Comparison of ENCODE assay signal across 19 cellular contexts in the genomic region with DNA sequence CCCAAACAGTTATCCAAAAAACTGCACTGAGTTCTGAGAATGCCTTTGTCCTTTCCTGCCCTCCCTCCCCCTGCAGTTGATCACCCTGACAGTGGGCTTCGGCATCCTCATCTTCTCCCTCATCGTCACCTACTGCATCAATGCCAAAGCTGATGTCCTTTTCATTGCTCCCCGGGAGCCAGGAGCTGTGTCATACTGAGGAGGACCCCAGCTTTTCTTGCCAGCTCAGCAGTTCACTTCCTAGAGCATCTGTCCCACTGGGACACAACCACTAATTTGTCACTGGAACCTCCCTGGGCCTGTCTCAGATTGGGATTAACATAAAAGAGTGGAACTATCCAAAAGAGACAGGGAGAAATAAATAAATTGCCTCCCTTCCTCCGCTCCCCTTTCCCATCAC. TPM values are rescaled to one million over a fixed set of nuclear protein-coding genes. Genes with fewer than 3 reads are reported as not detected.
"Had no signal": no experiment of that assay in that cellular context is flagged by ENCODE, and none has a peak within 500 bp of the region (broad histone marks: within the 10 kb centered on the region; RNA-seq: fewer than 3 reads in every experiment).

No MANE protein-coding gene starts in this region.

- H3K4me3 Mint-ChIP-seq: effector memory CD8-positive, alpha-beta T cell; naive thymus-derived CD8-positive, alpha-beta T cell had no signal

- FAIRE-seq: small intestine had no signal

- H3K4me3 ChIP-seq: left lung, suprapubic skin had no signal

- H3K9me3 Mint-ChIP-seq: activated T-helper 2 cell treated with anti-CD3 and anti-CD28 coated beads, Interferon-gamma antibody, Interleukin-2, Interleukin-4, amounts not matched to agents 10 μg/mL and 5 μg/mL and 100 μg/mL, durations not matched to agents 14 hours and 24 hours and 36 hours; effector memory CD8-positive, alpha-beta T cell; naive thymus-derived CD8-positive, alpha-beta T cell had no signal

- ATAC-seq: activated CD4-positive, CD25-positive, alpha-beta regulatory T cell treated with anti-CD3 and anti-CD28 coated beads, Interleukin-2, amount 50 U/mL, for 24 hours; effector memory CD8-positive, alpha-beta T cell; left lung; naive thymus-derived CD8-positive, alpha-beta T cell; stimulated activated naive CD8-positive, alpha-beta T cell treated with anti-CD3 and anti-CD28 coated beads, Interleukin-15, Interleukin-2, amounts not matched to agents 100 U/mL and 50 U/mL, for 24 hours had no signal

- H3K27ac ChIP-seq: epithelial cell of prostate, left lung, suprapubic skin had no signal

- DNase-seq: activated CD4-positive, alpha-beta T cell treated with anti-CD3 and anti-CD28 coated beads, Interleukin-2, amount 50 U/mL, for 1 hour; activated CD8-positive, alpha-beta memory T cell treated with anti-CD3 and anti-CD28 coated beads for 24 hours; activated naive CD4-positive, alpha-beta T cell treated with anti-CD3 and anti-CD28 coated beads, Interleukin-2, amount 50 U/mL, for 16 hours; activated T-cell treated with anti-CD3 and anti-CD28 coated beads for 4 hours; anterior cingulate cortex; effector memory CD8-positive, alpha-beta T cell; islet precursor cell; left lung; naive thymus-derived CD8-positive, alpha-beta T cell; occipital lobe; small intestine; stimulated activated CD4-positive, alpha-beta T cell treated with anti-CD3 and anti-CD28 coated beads, Interleukin-4, amount 100 ng/mL, for 24 hours; stimulated activated naive CD8-positive, alpha-beta T cell treated with anti-CD3 and anti-CD28 coated beads, Interleukin-15, Interleukin-2, amounts not matched to agents 100 U/mL and 50 U/mL, for 24 hours; T-helper 9 cell had no signal

- H3K9me3 ChIP-seq: left lung, suprapubic skin had no signal

- H3K27me3 Mint-ChIP-seq: effector memory CD8-positive, alpha-beta T cell; naive thymus-derived CD8-positive, alpha-beta T cell had no signal

- H3K27me3 ChIP-seq: left lung, suprapubic skin had no signal

- H3K27ac Mint-ChIP-seq: activated T-helper 2 cell treated with anti-CD3 and anti-CD28 coated beads, Interferon-gamma antibody, Interleukin-2, Interleukin-4, amounts not matched to agents 10 μg/mL and 5 μg/mL and 100 μg/mL, durations not matched to agents 14 hours and 24 hours and 36 hours; effector memory CD8-positive, alpha-beta T cell had no signal

- H3K4me1 ChIP-seq: left lung, suprapubic skin had no signal

RNA-seq across cellular contexts. Expression of a gene that starts 8.8 kb away (rescaled TPM):
- total RNA-seq: mucosa of gallbladder had no signal
- polyA plus RNA-seq: naive thymus-derived CD8-positive, alpha-beta T cell had no signal

RNA-seq across cellular contexts. Expression of a gene that starts 42.3 kb away (rescaled TPM):
- total RNA-seq: activated T-helper 2 cell treated with anti-CD3 and anti-CD28 coated beads, Interferon-gamma antibody, Interleukin-2, Interleukin-4, amounts not matched to agents 10 μg/mL and 5 μg/mL and 100 μg/mL, durations not matched to agents 14 hours and 24 hours and 36 hours had no signal
- polyA plus RNA-seq: naive thymus-derived CD8-positive, alpha-beta T cell had no signal
